ENCODE assay signal across 8 cellular contexts in the genomic region with DNA sequence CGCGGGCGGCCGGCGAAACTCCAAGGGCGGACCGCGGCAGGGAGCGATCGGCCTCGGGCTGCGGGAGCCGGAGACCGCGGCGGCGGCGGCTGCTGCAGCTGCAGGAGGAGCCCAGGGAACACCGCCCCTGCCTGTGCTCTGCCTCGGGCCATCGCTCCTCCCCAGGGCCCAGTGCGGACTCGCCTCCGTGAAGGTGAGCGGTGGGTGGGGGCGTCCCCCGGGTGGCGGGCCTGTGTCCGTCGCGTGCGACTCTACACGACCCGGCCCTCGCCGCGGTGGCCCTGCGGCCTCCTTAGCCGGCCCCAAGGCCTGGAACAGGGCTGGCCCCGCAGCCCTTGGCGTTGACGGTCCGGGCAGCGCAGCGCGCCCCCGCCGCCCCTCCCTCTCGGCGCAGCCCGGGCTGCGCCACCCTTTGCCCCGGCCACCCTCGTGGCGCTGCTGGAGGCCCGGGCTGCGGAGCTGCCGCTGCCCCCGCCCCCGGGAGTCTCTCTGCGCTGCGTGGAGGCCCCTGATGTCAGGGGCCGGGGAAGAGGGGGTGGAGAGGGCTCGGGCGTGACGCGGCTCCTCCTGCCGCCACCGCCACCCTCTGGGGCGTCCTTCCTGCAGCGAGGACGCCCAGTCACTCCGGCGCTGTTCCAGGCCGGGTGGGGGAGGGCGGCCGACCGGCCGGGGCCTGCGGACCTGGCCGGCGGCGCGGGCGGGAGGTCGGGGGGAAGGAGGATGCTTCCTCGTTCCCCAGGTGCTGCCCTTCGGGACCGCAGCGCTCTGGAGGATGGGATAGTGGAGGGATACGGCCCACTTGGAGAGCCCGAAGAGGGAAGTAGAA. TPM values are rescaled to one million over a fixed set of nuclear protein-coding genes. Genes with fewer than 3 reads are reported as not detected.
A peak's percentile ranks its signal among the peaks of the same experiment; 100 is the strongest.
DNase-seq lines count a peak whose midpoint lies in the region; ATAC-seq and TF ChIP-seq lines count a peak whose summit lies in the region.

No MANE protein-coding gene starts in this region.

- H3K9ac ChIP-seq in stomach smooth muscle (ENCODE audit: low read length in 2 of 2) = peak overlapping the region; percentile 80 to 82

- DNase-seq in NK-92 treated with Interleukin-12 subunit alpha and Interleukin-12 subunit beta, amount 100 ng/mL, for 24 hours (lab: John Stamatoyannopoulos, UW) = peak; percentile 57
- DNase-seq in NK-92 (lab: John Stamatoyannopoulos, UW; ENCODE audit: unreplicated experiment) (no peak), OCI-LY7 (ENCODE audit: low spot score) (peak; percentile 73), activated T-helper 1 cell treated with Interleukin-2 at 50 U/mL for 16 hours (ENCODE audit: low read depth) (peak; percentile 55), fibroblast of the aortic adventitia (ENCODE audit: low read depth) (peak; percentile 22), neural crest cell (ENCODE audit: low read depth, low spot score) (no peak)

- intact Hi-C loops in OCI-LY7 (cut with micrococcal nuclease; ENCODE audit: unreplicated experiment) = loop anchor here (1.0 kb wide), 2 partner anchors 76 to 82 kb away; a partner anchor contains a TSS

- H3K4me1 Mint-ChIP-seq in neural crest cell = peaks cover 75% of the 10 kb centered on the region

- peaks cover 42% of the 10 kb centered on the region for H4K20me1 ChIP-seq in OCI-LY7 (ENCODE audit: insufficient read depth, low read length)

- H3K4me1 ChIP-seq in OCI-LY7 (ENCODE audit: insufficient read depth, low read length, poor library complexity, severe bottlenecking) (peaks cover 18% of the 10 kb centered on the region), stomach smooth muscle (ENCODE audit: control insufficient read depth, insufficient read depth, low read length) (peaks cover 40% of the 10 kb centered on the region)

- peak overlapping the region; percentile 100 for H3K4me3 ChIP-seq in OCI-LY7 (ENCODE audit: low read depth, low read length, poor library complexity, severe bottlenecking)
- H3K4me3 ChIP-seq in fibroblast of the aortic adventitia (ENCODE audit: low read depth, low read length) = peak overlapping the region; percentile 89
- H3K4me3 ChIP-seq in stomach smooth muscle (ENCODE audit: low read length in 2 of 2) = peak overlapping the region; percentile 89 to 90

- BruUV-seq in OCI-LY7 (replicated peaks; lab: Mats Ljungman, UMichigan) = no TSS peak

- H3K79me2 ChIP-seq in OCI-LY7 (ENCODE audit: insufficient read depth, low read depth, low read length) = peaks cover 53% of the 10 kb centered on the region

- H3K27me3 Mint-ChIP-seq in neural crest cell (ENCODE audit: low read depth) = peaks cover 2% of the 10 kb centered on the region

- no peaks in the 10 kb centered on the region for H3K9me2 ChIP-seq in OCI-LY7 (ENCODE audit: insufficient read depth, low read length)

- no peaks in the 10 kb centered on the region for H3K27me3 ChIP-seq in stomach smooth muscle (ENCODE audit: control insufficient read depth in 1 of 2, insufficient read depth in 2 of 2, low read length in 2 of 2)

- H3K4me2 ChIP-seq in OCI-LY7 (ENCODE audit: low read length) = peak overlapping the region; percentile 68

- H2AFZ ChIP-seq in OCI-LY7 (ENCODE audit: low read length) = peak overlapping the region; percentile 21; the same call in 1 of the 2 replicates

- H3K36me3 Mint-ChIP-seq in neural crest cell (ENCODE audit: low read depth) = peaks cover 24% of the 10 kb centered on the region

- CTCF ChIA-PET in OCI-LY7 (lab: Charles Lee; ENCODE audit: unreplicated experiment) = interaction anchor here (0.6 kb wide), 1 partner anchor 184 kb away, joined by 4 read pairs; no protein-coding TSS in a partner anchor

- POLR2A ChIA-PET in OCI-LY7 (lab: Charles Lee) = interaction anchor here (0.6 to 1.2 kb wide), 4 partner anchors 77 to 637 kb away, joined by 3 to 10 read pairs (median 3); a partner anchor contains a TSS

- no peak overlapping the region for H3K27ac Mint-ChIP-seq in neural crest cell (ENCODE audit: unreplicated experiment)

- no peaks in the 10 kb centered on the region for H3K9me3 Mint-ChIP-seq in neural crest cell

- H3K36me3 ChIP-seq in OCI-LY7 (ENCODE audit: insufficient read depth, low read length) = peaks cover 40% of the 10 kb centered on the region
- peaks cover 15 to 20% of the 10 kb centered on the region in 2 donors for H3K36me3 ChIP-seq in stomach smooth muscle (ENCODE audit: control insufficient read depth in 2 of 2, insufficient read depth in 2 of 2, low read length in 2 of 2)

- peak; percentile 46 for ATAC-seq in HG02981 (IDR thresholded peaks at IDR 0.05; ENCODE audit: unreplicated experiment)

- H3K4me3 Mint-ChIP-seq in neural crest cell = peak overlapping the region; percentile 88

- H3K9me3 ChIP-seq in OCI-LY7 (ENCODE audit: low read length) (no peaks in the 10 kb centered on the region), stomach smooth muscle (ENCODE audit: control insufficient read depth in 2 of 2, low read length in 2 of 2) (no peaks in the 10 kb centered on the region)

- no peak for TF ChIP-seq CTCF in OCI-LY7 (conservative IDR thresholded peaks at IDR 0.05; ENCODE audit: low read length)
- no peak for TF ChIP-seq CTCF in fibroblast of the aortic adventitia (IDR thresholded peaks at IDR 0.05; ENCODE audit: insufficient read depth, low read length)
- TF ChIP-seq CTCF in neural crest cell (conservative IDR thresholded peaks at IDR 0.05) = no peak

- H3K27ac ChIP-seq in OCI-LY7 (ENCODE audit: low read depth, low read length, poor library complexity, severe bottlenecking) = peak overlapping the region; percentile 50
- H3K27ac ChIP-seq in stomach smooth muscle (ENCODE audit: low read length) = peak overlapping the region; percentile 82

RNA-seq across cellular contexts. Expression of a gene that starts 0.5 kb away (rescaled TPM):
- 12.4 and 13.4 TPM in 2 replicates for total RNA-seq in OCI-LY7 (2014; rRNA removed; shearing (Covaris generic))
- total RNA-seq in OCI-LY7 (2022) (21.1 and 22.5 TPM in 2 replicates), fibroblast of the aortic adventitia (ENCODE audit: low replicate concordance) (15.0 and 17.4 TPM in 2 replicates), neural crest cell (95.9 and 99.9 TPM in 2 replicates)

Comparison
In these comparisons a context has a peak if more than half of its experiments do, and no peak if none do; other contexts are left out.
1. DNase-seq: peak in NK-92 treated with Interleukin-12 subunit alpha and Interleukin-12 subunit beta, amount 100 ng/mL, for 24 hours (single experiment), OCI-LY7 (single experiment), activated T-helper 1 cell treated with Interleukin-2 at 50 U/mL for 16 hours (single experiment) and fibroblast of the aortic adventitia (single experiment); none in NK-92 (single experiment) and neural crest cell (single experiment).
2. Peak in every context shown above with its lines, with median percentiles within 50 percentile points of each other: H3K4me3 ChIP-seq.